In genomic region chr7:5625938-5626337, GRCh38 we compare ENCODE assay signal across 10 cellular contexts. TPM values are rescaled to one million over a fixed set of nuclear protein-coding genes. Genes with fewer than 3 reads are reported as not detected.
DNase-seq lines count a peak whose midpoint lies in the region; TF ChIP-seq lines count a peak whose summit lies in the region.
"Had no signal": no experiment of that assay in that cellular context is flagged by ENCODE, and none has a peak within 500 bp of the region (broad histone marks: within the 10 kb centered on the region; RNA-seq: fewer than 3 reads in every experiment).

No MANE protein-coding gene starts in this region.

- POLR2A ChIA-PET in CD4-positive, alpha-beta memory T cell (lab: Charles Lee; ENCODE audit: partially characterized antibody), result no interaction called here

- peaks cover 7% of the 10 kb centered on the region for H3K4me1 Mint-ChIP-seq in endodermal cell
- H3K4me1 Mint-ChIP-seq in CD4-positive, alpha-beta memory T cell, result peaks cover 11 to 14% (median 12%) of the 10 kb centered on the region in 4 donors
- peaks cover 17% of the 10 kb centered on the region for H3K4me1 Mint-ChIP-seq in activated CD4-positive, alpha-beta T cell treated with anti-CD3 and anti-CD28 coated beads, Interleukin-2, amount 10 ng/mL, durations not matched to agents 24 days and 14 days

- no peak for TF ChIP-seq POLR2A in NB4 (IDR thresholded peaks at IDR 0.05; ENCODE audit: extremely low read depth, insufficient read length)

- WGBS in endodermal cell (ENCODE audit: insufficient coverage in 1 of 2, insufficient read length in 1 of 2), 2 experiments, result 67 to 81% methylated on average over 1 of the region's 1 CpG

- H2AFZ ChIP-seq in osteoblast (ENCODE audit: low read length), result no peak overlapping the region

- H3K4me3 Mint-ChIP-seq in endodermal cell, result no peak overlapping the region
- no peak overlapping the region for H3K4me3 Mint-ChIP-seq in CD4-positive, alpha-beta memory T cell
- no peak overlapping the region for H3K4me3 Mint-ChIP-seq in activated CD4-positive, alpha-beta T cell treated with anti-CD3 and anti-CD28 coated beads, Interleukin-2, amount 10 ng/mL, durations not matched to agents 24 days and 14 days

- CTCF ChIA-PET in CD4-positive, alpha-beta memory T cell (lab: Charles Lee; ENCODE audit: partially characterized antibody), result interaction anchor here (0.7 to 0.9 kb wide), 2 partner anchors 12 to 89 kb away, joined by 3 read pairs; no protein-coding TSS in a partner anchor

- H3K9me3 ChIP-seq in endodermal cell (ENCODE audit: control insufficient read depth, low read length) (no peaks in the 10 kb centered on the region), osteoblast (ENCODE audit: low read depth, low read length) (no peaks in the 10 kb centered on the region)
- no peaks in the 10 kb centered on the region for H3K9me3 ChIP-seq in CD4-positive, alpha-beta memory T cell (ENCODE audit: control insufficient read depth in 1 of 2, low read length in 2 of 2)
- H3K9me3 ChIP-seq: mucosa of descending colon had no signal

- intact Hi-C loops in CD4-positive, alpha-beta memory T cell (cut with micrococcal nuclease), result no loop called here
- intact Hi-C loops in activated CD4-positive, alpha-beta T cell treated with anti-CD3 and anti-CD28 coated beads, Interleukin-2, amount 10 ng/mL, durations not matched to agents 24 days and 14 days (cut with micrococcal nuclease), result loop anchor here (5.0 kb wide), 1 partner anchor 41 kb away; no protein-coding TSS in a partner anchor

- peak overlapping the region; percentile 51 for H3K27ac ChIP-seq in endodermal cell (ENCODE audit: low read depth, low read length)
- peak overlapping the region; percentile 46 for H3K27ac ChIP-seq in osteoblast (ENCODE audit: low read depth, low read length)
- H3K27ac ChIP-seq in CD4-positive, alpha-beta memory T cell (ENCODE audit: low read depth, low read length), result no peak overlapping the region

- H3K9me3 Mint-ChIP-seq in endodermal cell, result no peaks in the 10 kb centered on the region
- H3K9me3 Mint-ChIP-seq in CD4-positive, alpha-beta memory T cell, result no peaks in the 10 kb centered on the region
- H3K9me3 Mint-ChIP-seq in activated CD4-positive, alpha-beta T cell treated with anti-CD3 and anti-CD28 coated beads, Interleukin-2, amount 10 ng/mL, durations not matched to agents 24 days and 14 days, result no peaks in the 10 kb centered on the region

- no peak overlapping the region for H3K9ac ChIP-seq in endodermal cell (ENCODE audit: extremely low read depth, low read length, poor library complexity, severe bottlenecking)

- H3K4me1 ChIP-seq in endodermal cell (ENCODE audit: control insufficient read depth, insufficient read depth, low read length), result peaks cover 3% of the 10 kb centered on the region
- H3K4me1 ChIP-seq in osteoblast (ENCODE audit: insufficient read depth, low read length), result peaks cover 30% of the 10 kb centered on the region
- H3K4me1 ChIP-seq in CD4-positive, alpha-beta memory T cell (ENCODE audit: insufficient read depth, low read length), result peaks cover 13% of the 10 kb centered on the region

- H3K4me3 ChIP-seq in NB4 (ENCODE audit: low read depth, low read length) (no peak overlapping the region), endodermal cell (ENCODE audit: low read length) (no peak overlapping the region), osteoblast (ENCODE audit: insufficient read depth, low read length) (no peak overlapping the region)
- no peak overlapping the region for H3K4me3 ChIP-seq in CD4-positive, alpha-beta memory T cell (ENCODE audit: low read length in 2 of 2)
- H3K4me3 ChIP-seq: mucosa of descending colon had no signal

- H3K27ac Mint-ChIP-seq in endodermal cell, result peak overlapping the region; percentile 80
- peak overlapping the region in 1 of 7 donors; percentile 75 for H3K27ac Mint-ChIP-seq in CD4-positive, alpha-beta memory T cell
- H3K27ac Mint-ChIP-seq in activated CD4-positive, alpha-beta T cell treated with anti-CD3 and anti-CD28 coated beads, Interleukin-2, amount 10 ng/mL, durations not matched to agents 24 days and 14 days, result no peak overlapping the region

- H3K36me3 ChIP-seq in endodermal cell (ENCODE audit: control insufficient read depth, insufficient read depth, low read length) (peaks cover 60% of the 10 kb centered on the region), osteoblast (ENCODE audit: insufficient read depth, low read length) (peaks cover 38% of the 10 kb centered on the region)
- peaks cover 50% of the 10 kb centered on the region for H3K36me3 ChIP-seq in CD4-positive, alpha-beta memory T cell (ENCODE audit: insufficient read depth, low read length)

- peaks cover 20% of the 10 kb centered on the region for H4K20me1 ChIP-seq in osteoblast (ENCODE audit: insufficient read depth, low read length)

- H3K27me3 ChIP-seq in endodermal cell (ENCODE audit: control insufficient read depth, insufficient read depth, low read length, poor library complexity, severe bottlenecking) (no peaks in the 10 kb centered on the region), osteoblast (ENCODE audit: insufficient read depth, low read length) (no peaks in the 10 kb centered on the region)
- H3K27me3 ChIP-seq in CD4-positive, alpha-beta memory T cell (ENCODE audit: insufficient read depth, low read length), result no peaks in the 10 kb centered on the region

- H3K36me3 Mint-ChIP-seq in endodermal cell (ENCODE audit: low read depth), result peaks cover 43% of the 10 kb centered on the region
- peaks cover 29 to 57% of the 10 kb centered on the region in 2 donors for H3K36me3 Mint-ChIP-seq in CD4-positive, alpha-beta memory T cell
- peaks cover 15% of the 10 kb centered on the region for H3K36me3 Mint-ChIP-seq in activated CD4-positive, alpha-beta T cell treated with anti-CD3 and anti-CD28 coated beads, Interleukin-2, amount 10 ng/mL, durations not matched to agents 24 days and 14 days (ENCODE audit: low read depth)

- no peaks in the 10 kb centered on the region for H3K27me3 Mint-ChIP-seq in endodermal cell (ENCODE audit: insufficient read depth)
- H3K27me3 Mint-ChIP-seq in CD4-positive, alpha-beta memory T cell, result no peaks in the 10 kb centered on the region
- no peaks in the 10 kb centered on the region for H3K27me3 Mint-ChIP-seq in activated CD4-positive, alpha-beta T cell treated with anti-CD3 and anti-CD28 coated beads, Interleukin-2, amount 10 ng/mL, durations not matched to agents 24 days and 14 days

- peak; percentile 40 for DNase-seq in ELF-1 (ENCODE audit: low read depth, low spot score)
- DNase-seq in NB4 (ENCODE audit: low read depth), result peak; percentile 27
- DNase-seq in endodermal cell, result no peak
- peak; percentile 96 for DNase-seq in osteoblast (ENCODE audit: insufficient read length, low spot score, missing footprints)
- no peak for DNase-seq in activated gamma-delta T cell (lab: John Stamatoyannopoulos, UW)
- no peak for DNase-seq in CD4-positive, alpha-beta memory T cell
- no peak for DNase-seq in activated CD4-positive, alpha-beta T cell treated with anti-CD3 and anti-CD28 coated beads, Interleukin-2, amount 10 ng/mL, durations not matched to agents 24 days and 14 days
- no peak for DNase-seq in stimulated activated CD4-positive, alpha-beta T cell treated with anti-CD3 and anti-CD28 coated beads, Interleukin-4, amount 100 ng/mL, for 1 hour
- DNase-seq: mucosa of descending colon, NCI-H187 had no signal

- H3K79me2 ChIP-seq in osteoblast (ENCODE audit: insufficient read depth, low read length), result no peaks in the 10 kb centered on the region

- TF ChIP-seq CTCF in NB4 (IDR thresholded peaks at IDR 0.05; ENCODE audit: low read depth, low read length) (no peak), endodermal cell (conservative IDR thresholded peaks at IDR 0.05) (no peak), osteoblast (IDR thresholded peaks at IDR 0.05; ENCODE audit: extremely low read depth, low read depth, low read length) (peak; percentile 41)

- peak overlapping the region; percentile 2 for H3K4me2 ChIP-seq in osteoblast (ENCODE audit: insufficient read depth, low read length)

RNA-seq across cellular contexts. Expression of gene FSCN1, which starts 33.3 kb away (rescaled TPM):
- total RNA-seq in endodermal cell (100 to 1,000 TPM; 691 to 720 TPM), osteoblast (163 and 182 TPM in 2 replicates)
- polyA plus RNA-seq in endodermal cell (2013, experiment 1 of 2), result 358 TPM
- polyA plus RNA-seq in endodermal cell (2013, experiment 2 of 2), result 364 TPM
- 1 to 10 TPM; 1.0 to 1.3 TPM for total RNA-seq in CD4-positive, alpha-beta memory T cell
- under 1 TPM; 0.14 to 0.53 TPM for polyA plus RNA-seq in CD4-positive, alpha-beta memory T cell
- total RNA-seq in activated CD4-positive, alpha-beta T cell treated with anti-CD3 and anti-CD28 coated beads, Interleukin-2, amount 10 ng/mL, durations not matched to agents 24 days and 14 days, result 39.3 and 41.2 TPM in 2 replicates

Comparison
In these comparisons a context has a peak if more than half of its experiments do, and no peak if none do; other contexts are left out.
1. DNase-seq: peak in ELF-1 (single experiment), NB4 (single experiment) and osteoblast (single experiment); none in endodermal cell (single experiment), activated gamma-delta T cell (single experiment), CD4-positive, alpha-beta memory T cell (0 of 5), activated CD4-positive, alpha-beta T cell treated with anti-CD3 and anti-CD28 coated beads, Interleukin-2, amount 10 ng/mL, durations not matched to agents 24 days and 14 days (single experiment) and stimulated activated CD4-positive, alpha-beta T cell treated with anti-CD3 and anti-CD28 coated beads, Interleukin-4, amount 100 ng/mL, for 1 hour (single experiment).
2. RNA of gene FSCN1, which starts 33.3 kb away (total RNA-seq): 691 to 720 TPM in endodermal cell, 163 to 182 TPM in osteoblast and 39.3 to 41.2 TPM in activated CD4-positive, alpha-beta T cell treated with anti-CD3 and anti-CD28 coated beads, Interleukin-2, amount 10 ng/mL, durations not matched to agents 24 days and 14 days; 1.0 to 1.3 TPM in CD4-positive, alpha-beta memory T cell; every median in the first group is over 10 times any median in the second.